In the genomic region with DNA sequence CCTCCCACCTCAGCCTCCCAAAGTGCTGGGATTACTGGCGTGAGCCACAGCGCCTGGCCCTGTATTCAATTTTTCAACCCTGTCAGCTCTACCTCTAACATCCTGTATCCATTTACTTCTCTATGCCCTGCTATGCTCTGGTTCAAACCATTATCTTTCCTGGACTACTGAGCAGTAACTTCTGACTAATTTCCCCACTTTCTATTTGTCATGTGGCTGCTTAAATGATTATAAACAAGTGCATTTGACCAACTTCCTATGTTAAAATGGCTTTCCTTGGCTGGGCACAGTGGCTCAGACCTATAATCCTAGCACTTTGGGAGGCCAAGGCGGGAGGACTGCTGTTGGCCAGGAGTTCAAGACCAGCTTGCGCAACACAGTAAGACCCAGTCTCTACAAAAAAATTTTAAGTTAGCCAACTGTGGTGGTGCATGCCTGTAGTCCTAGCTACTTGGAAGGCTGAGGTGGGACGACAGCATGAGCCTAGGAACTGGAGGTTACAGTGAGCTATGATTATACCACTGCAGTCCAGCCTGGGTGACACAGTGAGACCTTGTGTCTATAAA, we compare ENCODE assay signal across 28 cellular contexts. TPM values are rescaled to one million over a fixed set of nuclear protein-coding genes. Genes with fewer than 3 reads are reported as not detected.
DNase-seq lines count a peak whose midpoint lies in the region; ATAC-seq, FAIRE-seq and TF ChIP-seq lines count a peak whose summit lies in the region.
"Had no signal": no experiment of that assay in that cellular context is flagged by ENCODE, and none has a peak within 500 bp of the region (broad histone marks: within the 10 kb centered on the region; RNA-seq: fewer than 3 reads in every experiment).

No MANE protein-coding gene starts in this region.

- peaks cover 55% of the 10 kb centered on the region for H3K4me1 Mint-ChIP-seq in activated T-cell treated with anti-CD3 and anti-CD28 coated beads, Interleukin-2, amount 50 U/mL, for 24 hours (ENCODE audit: low read depth)
- H3K4me1 Mint-ChIP-seq in activated T-cell treated with anti-CD3 and anti-CD28 coated beads, Interleukin-2, amount 50 U/mL, for 4 hours (ENCODE audit: low read depth): peaks cover 34% of the 10 kb centered on the region
- peaks cover 27% of the 10 kb centered on the region for H3K4me1 Mint-ChIP-seq in activated T-helper 17 cell treated with anti-CD3 and anti-CD28 coated beads, Interleukin-2, amount 50 U/mL, for 72 hours
- peaks cover 26% of the 10 kb centered on the region for H3K4me1 Mint-ChIP-seq in nephron

- no peaks in the 10 kb centered on the region for H3K9me3 Mint-ChIP-seq in activated T-cell treated with anti-CD3 and anti-CD28 coated beads, Interleukin-2, amount 50 U/mL, for 24 hours
- H3K9me3 Mint-ChIP-seq in activated T-cell treated with anti-CD3 and anti-CD28 coated beads, Interleukin-2, amount 50 U/mL, for 4 hours: no peaks in the 10 kb centered on the region
- no peaks in the 10 kb centered on the region for H3K9me3 Mint-ChIP-seq in activated T-helper 17 cell treated with anti-CD3 and anti-CD28 coated beads, Interleukin-2, amount 50 U/mL, for 72 hours
- H3K9me3 Mint-ChIP-seq in nephron: peaks cover 3% of the 10 kb centered on the region

- no peak for DNase-seq in activated T-cell treated with anti-CD3 and anti-CD28 coated beads, Interleukin-2, amount 50 U/mL, for 24 hours
- DNase-seq in activated T-cell treated with anti-CD3 and anti-CD28 coated beads, Interleukin-2, amount 50 U/mL, for 4 hours: no peak
- DNase-seq in GM19239 (ENCODE audit: insufficient read length, low spot score): no peak
- DNase-seq in HCEC 1CT: no peak
- DNase-seq in NOMO-1 treated with DMSO at 0.1 percent for 48 hours (lab: John Stamatoyannopoulos, UW; ENCODE audit: unreplicated experiment): no peak
- DNase-seq in putamen (ENCODE audit: low spot score): no peak
- DNase-seq: activated CD4-positive, CD25-positive, alpha-beta regulatory T cell; activated gamma-delta T cell treated with Interleukin-2 at 50 U/mL for 16 hours; C1 segment of cervical spinal cord; DMS153; esophagus squamous epithelium; Karpas-422; NCI-H1092; NCI-H2029; NCI-H446 had no signal

- peak; percentile 21 for FAIRE-seq in GM19239 (lab: Jason Lieb, UNC)
- FAIRE-seq: GM12891, H54, RCC 7860 had no signal

- H3K4me3 Mint-ChIP-seq in activated T-cell treated with anti-CD3 and anti-CD28 coated beads, Interleukin-2, amount 50 U/mL, for 24 hours: peak overlapping the region; percentile 94
- H3K4me3 Mint-ChIP-seq in activated T-cell treated with anti-CD3 and anti-CD28 coated beads, Interleukin-2, amount 50 U/mL, for 4 hours: no peak overlapping the region
- H3K4me3 Mint-ChIP-seq in activated T-helper 17 cell treated with anti-CD3 and anti-CD28 coated beads, Interleukin-2, amount 50 U/mL, for 72 hours: peak overlapping the region; percentile 97
- H3K4me3 Mint-ChIP-seq in nephron: peak overlapping the region in 2 of 3 experiments; percentile 93 to 95

- H3K36me3 Mint-ChIP-seq in activated T-cell treated with anti-CD3 and anti-CD28 coated beads, Interleukin-2, amount 50 U/mL, for 24 hours (ENCODE audit: low read depth): peaks cover 60% of the 10 kb centered on the region
- peaks cover 6% of the 10 kb centered on the region for H3K36me3 Mint-ChIP-seq in activated T-cell treated with anti-CD3 and anti-CD28 coated beads, Interleukin-2, amount 50 U/mL, for 4 hours (ENCODE audit: insufficient read depth)
- H3K36me3 Mint-ChIP-seq in activated T-helper 17 cell treated with anti-CD3 and anti-CD28 coated beads, Interleukin-2, amount 50 U/mL, for 72 hours (ENCODE audit: low read depth): peaks cover 55% of the 10 kb centered on the region
- peaks cover 39% of the 10 kb centered on the region for H3K36me3 Mint-ChIP-seq in nephron (ENCODE audit: low read depth)

- H3K27ac Mint-ChIP-seq in activated T-cell treated with anti-CD3 and anti-CD28 coated beads, Interleukin-2, amount 50 U/mL, for 24 hours: peak overlapping the region; percentile 50
- peak overlapping the region; percentile 51 for H3K27ac Mint-ChIP-seq in activated T-helper 17 cell treated with anti-CD3 and anti-CD28 coated beads, Interleukin-2, amount 50 U/mL, for 72 hours
- H3K27ac Mint-ChIP-seq in nephron: no peak overlapping the region

- TF ChIP-seq CTCF in nephron (IDR thresholded peaks at IDR 0.05; ENCODE audit: unreplicated experiment in 3 of 3): no peak

- ATAC-seq in activated T-cell treated with anti-CD3 and anti-CD28 coated beads, Interleukin-2, amount 50 U/mL, for 4 hours: no peak
- ATAC-seq in activated T-helper 17 cell treated with anti-CD3 and anti-CD28 coated beads, Interleukin-2, amount 50 U/mL, for 72 hours (replicated peaks): no peak
- ATAC-seq: gastroesophageal sphincter had no signal

- H3K27me3 Mint-ChIP-seq in activated T-cell treated with anti-CD3 and anti-CD28 coated beads, Interleukin-2, amount 50 U/mL, for 24 hours: no peaks in the 10 kb centered on the region
- H3K27me3 Mint-ChIP-seq in activated T-cell treated with anti-CD3 and anti-CD28 coated beads, Interleukin-2, amount 50 U/mL, for 4 hours (ENCODE audit: low read depth): no peaks in the 10 kb centered on the region
- no peaks in the 10 kb centered on the region for H3K27me3 Mint-ChIP-seq in activated T-helper 17 cell treated with anti-CD3 and anti-CD28 coated beads, Interleukin-2, amount 50 U/mL, for 72 hours
- H3K27me3 Mint-ChIP-seq in nephron (ENCODE audit: low read depth): no peaks in the 10 kb centered on the region

RNA-seq across cellular contexts. Expression of a gene that starts 2.1 kb away (rescaled TPM):
- 10 to 100 TPM; 23.2 to 26.3 (median 24.4) TPM for total RNA-seq in activated T-cell treated with anti-CD3 and anti-CD28 coated beads, Interleukin-2, amount 50 U/mL, for 4 hours
- total RNA-seq in activated T-helper 17 cell treated with anti-CD3 and anti-CD28 coated beads, Interleukin-2, amount 50 U/mL, for 72 hours: 10 to 100 TPM; 10.9 to 12.3 TPM

RNA-seq across cellular contexts. Expression of a gene that starts 2.5 kb away (rescaled TPM):
- total RNA-seq in activated T-cell treated with anti-CD3 and anti-CD28 coated beads, Interleukin-2, amount 50 U/mL, for 4 hours: 100 to 1,000 TPM; 126 to 137 (median 137) TPM
- 10 to 100 TPM; 40.3 to 75.7 TPM for total RNA-seq in activated T-helper 17 cell treated with anti-CD3 and anti-CD28 coated beads, Interleukin-2, amount 50 U/mL, for 72 hours

RNA-seq across cellular contexts. Expression of a gene that starts 31.4 kb away (rescaled TPM):
- total RNA-seq in activated T-cell treated with anti-CD3 and anti-CD28 coated beads, Interleukin-2, amount 50 U/mL, for 4 hours: 100 to 1,000 TPM; 231 to 290 (median 260) TPM
- total RNA-seq in activated T-helper 17 cell treated with anti-CD3 and anti-CD28 coated beads, Interleukin-2, amount 50 U/mL, for 72 hours: 100 to 1,000 TPM; 149 to 175 TPM

RNA-seq across cellular contexts. Expression of a gene that starts 41.7 kb away (rescaled TPM):
- not detected for total RNA-seq in activated T-cell treated with anti-CD3 and anti-CD28 coated beads, Interleukin-2, amount 50 U/mL, for 4 hours
- not detected for total RNA-seq in activated T-helper 17 cell treated with anti-CD3 and anti-CD28 coated beads, Interleukin-2, amount 50 U/mL, for 72 hours
- total RNA-seq: A673; esophagus squamous epithelium; gastroesophageal sphincter; HT-29; kidney epithelial cell; lung microvascular endothelial cell; SK-MEL-5; T-helper 2 cell treated with Interferon-gamma antibody and Interleukin-4, amounts not matched to agents 100 ng/mL and 5 ng/mL, for 36 hours; thoracic aorta had no signal

RNA-seq across cellular contexts. Expression of a gene that starts 42.0 kb away (rescaled TPM):
- 10 to 100 TPM; 65.0 to 78.1 (median 73.8) TPM for total RNA-seq in activated T-cell treated with anti-CD3 and anti-CD28 coated beads, Interleukin-2, amount 50 U/mL, for 4 hours
- 10 to 100 TPM; 58.2 to 79.9 TPM for total RNA-seq in activated T-helper 17 cell treated with anti-CD3 and anti-CD28 coated beads, Interleukin-2, amount 50 U/mL, for 72 hours

Comparison
In these comparisons a context has a peak if more than half of its experiments do, and no peak if none do; other contexts are left out.
1. H3K27ac Mint-ChIP-seq: peak in activated T-cell treated with anti-CD3 and anti-CD28 coated beads, Interleukin-2, amount 50 U/mL, for 24 hours (single experiment) and activated T-helper 17 cell treated with anti-CD3 and anti-CD28 coated beads, Interleukin-2, amount 50 U/mL, for 72 hours (single experiment); none in nephron (0 of 3).